In the genomic region with DNA sequence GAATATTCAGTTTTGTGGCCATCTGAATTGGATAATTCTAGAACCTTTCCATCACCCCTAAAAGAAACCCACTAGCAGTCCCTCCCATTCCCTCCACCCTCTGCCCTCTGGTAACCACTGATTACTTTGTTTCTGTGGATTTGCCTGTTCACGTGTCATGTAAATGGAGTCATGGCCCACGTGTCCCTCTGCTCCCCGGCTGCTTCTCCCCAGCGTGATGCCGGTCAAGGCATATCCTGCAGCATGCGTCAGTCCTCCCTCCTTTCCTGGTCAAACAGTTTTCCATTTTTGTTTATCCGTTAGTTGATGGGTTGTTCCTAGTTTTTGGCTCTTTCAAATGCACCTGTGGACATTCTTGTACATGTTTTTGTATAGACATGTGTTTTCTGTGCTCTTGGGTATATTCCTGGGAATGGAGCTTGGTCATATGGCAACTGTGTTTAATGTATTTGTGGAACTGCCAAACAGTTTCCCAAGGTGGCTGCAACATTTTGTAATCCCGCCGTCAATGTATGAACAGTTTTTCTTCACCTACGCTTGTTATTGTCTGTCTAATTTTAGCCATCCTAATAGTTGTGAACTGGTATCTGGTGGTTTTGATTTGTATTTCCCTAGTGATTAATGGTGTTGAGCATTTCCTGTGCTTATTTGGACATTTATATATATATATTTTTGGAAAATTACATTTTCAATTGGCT, we compare ENCODE assay signal across 20 cellular contexts. TPM values are rescaled to one million over a fixed set of nuclear protein-coding genes. Genes with fewer than 3 reads are reported as not detected.
A peak's percentile ranks its signal among the peaks of the same experiment; 100 is the strongest.
DNase-seq lines count a peak whose midpoint lies in the region; ATAC-seq, FAIRE-seq and TF ChIP-seq lines count a peak whose summit lies in the region.
"Had no signal": no experiment of that assay in that cellular context is flagged by ENCODE, and none has a peak within 500 bp of the region (broad histone marks: within the 10 kb centered on the region; RNA-seq: fewer than 3 reads in every experiment).

No MANE protein-coding gene starts in this region.

- FAIRE-seq in K562 (lab: Jason Lieb, UNC), result no peak
- no peak for FAIRE-seq in kidney (lab: Jason Lieb, UNC)
- FAIRE-seq: GM18507 had no signal

- CTCF ChIA-PET in activated naive CD4-positive, alpha-beta T cell treated with anti-CD3 and anti-CD28 coated beads, Interleukin-2, amount 10 ng/mL, durations not matched to agents 7 days and 5 days (lab: Charles Lee), result interaction anchor here (0.6 to 1.1 kb wide), 2 partner anchors 37 to 41 kb away, joined by 3 read pairs; no protein-coding TSS in a partner anchor
- CTCF ChIA-PET in K562 (lab: Yijun Ruan, JAX; ENCODE audit: low intra/inter-chr PET ratio) (no interaction called here), PC-9 (lab: Charles Lee) (no interaction called here)
- CTCF ChIA-PET in naive thymus-derived CD4-positive, alpha-beta T cell (lab: Charles Lee), result no interaction called here

- H3K9me3 ChIP-seq in K562 (replicated peaks; ENCODE audit: control insufficient read depth, insufficient read depth, low read depth, low read length) (peaks cover 2% of the 10 kb centered on the region; the same call in 1 of the 2 replicates), kidney (ENCODE audit: control insufficient read depth in 1 of 2, low read length in 2 of 2) (peaks cover 0 to 5% of the 10 kb centered on the region in 2 donors), gastrocnemius medialis (no peaks in the 10 kb centered on the region), PC-9 (ENCODE audit: insufficient read depth, low read depth) (no peaks in the 10 kb centered on the region)
- peaks cover 0 to 11% (median 0%) of the 10 kb centered on the region in 3 experiments for H3K9me3 ChIP-seq in naive thymus-derived CD4-positive, alpha-beta T cell (ENCODE audit: control insufficient read depth in 2 of 3, low read length in 3 of 3)
- H3K9me3 ChIP-seq: SJCRH30 had no signal

- H3K79me2 ChIP-seq in K562 (ENCODE audit: control insufficient read depth, insufficient read depth, low read length), result peaks cover 92% of the 10 kb centered on the region
- H3K79me2 ChIP-seq in PC-9 (ENCODE audit: low read depth), result peaks cover 73% of the 10 kb centered on the region

- peaks cover 38% of the 10 kb centered on the region for H3K36me3 Mint-ChIP-seq in activated naive CD4-positive, alpha-beta T cell treated with anti-CD3 and anti-CD28 coated beads, Interleukin-2, amount 50 U/mL, for 24 hours
- H3K36me3 Mint-ChIP-seq in activated naive CD4-positive, alpha-beta T cell treated with anti-CD3 and anti-CD28 coated beads, Interleukin-2, amount 10 ng/mL, durations not matched to agents 7 days and 5 days, result peaks cover 42% of the 10 kb centered on the region
- H3K36me3 Mint-ChIP-seq in naive thymus-derived CD4-positive, alpha-beta T cell, result peaks cover 0 to 51% (median 17%) of the 10 kb centered on the region in 5 donors

- peak overlapping the region in 1 of 2 experiments; percentile 30; a peak in 1 of 4 replicates for H3K9ac ChIP-seq in K562 (ENCODE audit: insufficient read depth in 1 of 2, low read depth in 2 of 2, low read length in 2 of 2)
- no peak overlapping the region for H3K9ac ChIP-seq in kidney (ENCODE audit: low read length in 2 of 2)

- intact Hi-C loops in K562 (cut with micrococcal nuclease) (no loop called here), kidney (cut with DNase I) (no loop called here), gastrocnemius medialis (cut with DNase I; ENCODE audit: low total_unique reads) (no loop called here), PC-9 (cut with micrococcal nuclease; ENCODE audit: unreplicated experiment) (no loop called here)
- intact Hi-C loops in naive thymus-derived CD4-positive, alpha-beta T cell (cut with micrococcal nuclease), result no loop called here

- peak overlapping the region; percentile 24 for H3K4me3 Mint-ChIP-seq in activated naive CD4-positive, alpha-beta T cell treated with anti-CD3 and anti-CD28 coated beads, Interleukin-2, amount 50 U/mL, for 24 hours
- no peak overlapping the region for H3K4me3 Mint-ChIP-seq in activated naive CD4-positive, alpha-beta T cell treated with anti-CD3 and anti-CD28 coated beads, Interleukin-2, amount 10 ng/mL, durations not matched to agents 7 days and 5 days
- H3K4me3 Mint-ChIP-seq in naive thymus-derived CD4-positive, alpha-beta T cell, result peak overlapping the region in 1 of 10 donors; percentile 35

- no peaks in the 10 kb centered on the region for H3K9me3 Mint-ChIP-seq in activated naive CD4-positive, alpha-beta T cell treated with anti-CD3 and anti-CD28 coated beads, Interleukin-2, amount 50 U/mL, for 24 hours
- H3K9me3 Mint-ChIP-seq in activated naive CD4-positive, alpha-beta T cell treated with anti-CD3 and anti-CD28 coated beads, Interleukin-2, amount 10 ng/mL, durations not matched to agents 7 days and 5 days, result peaks cover 13% of the 10 kb centered on the region
- H3K9me3 Mint-ChIP-seq in naive thymus-derived CD4-positive, alpha-beta T cell, result peaks cover 0 to 19% (median 6%) of the 10 kb centered on the region in 11 donors

- H3K36me3 ChIP-seq in K562 (ENCODE audit: control insufficient read depth, insufficient read depth, low read length) (peaks cover 29% of the 10 kb centered on the region; the same call in 2 of the 3 replicates), kidney (ENCODE audit: control insufficient read depth in 1 of 2, insufficient read depth in 2 of 2, low read length in 2 of 2) (peaks cover 0 to 2% of the 10 kb centered on the region in 2 donors), gastrocnemius medialis (no peaks in the 10 kb centered on the region), PC-9 (ENCODE audit: low read depth) (no peaks in the 10 kb centered on the region)
- H3K36me3 ChIP-seq in naive thymus-derived CD4-positive, alpha-beta T cell (ENCODE audit: control insufficient read depth in 2 of 3, insufficient read depth in 3 of 3, low read length in 3 of 3), result no peaks in the 10 kb centered on the region
- H3K36me3 ChIP-seq: SJCRH30 had no signal

- BruUV-seq in K562 (replicated peaks; lab: Mats Ljungman, UMichigan), result no TSS peak
- no TSS peak for BruUV-seq in PC-9 (replicated peaks; lab: Mats Ljungman, UMichigan)

- TF ChIP-seq RAD21 in K562 (CRISPR knock-in tag; conservative IDR thresholded peaks at IDR 0.05 in 1 of 2, IDR thresholded peaks at IDR 0.05 in 1 of 2), result no peak

- no peak for TF ChIP-seq EP300 in K562 (IDR thresholded peaks at IDR 0.05; ENCODE audit: low read length)

- TF ChIP-seq POLR2A in K562 (conservative IDR thresholded peaks at IDR 0.05), result no peak
- TF ChIP-seq POLR2A in gastrocnemius medialis (IDR thresholded peaks at IDR 0.05), result no peak

- no peaks in the 10 kb centered on the region for H3K9me2 ChIP-seq in PC-9 (ENCODE audit: insufficient read depth)

- peaks cover 8% of the 10 kb centered on the region; the same call in 1 of the 2 replicates for H3F3A ChIP-seq in PC-9 (ENCODE audit: insufficient read depth, low read depth)

- in situ Hi-C loops in K562 (cut with MboI) (no loop called here), gastrocnemius medialis (cut with MboI; ENCODE audit: low sequenced_read_pairs in 4 of 4) (no loop called here)

- H3K4me2 ChIP-seq in K562 (ENCODE audit: insufficient read depth, low read length), result peak overlapping the region; percentile 27; the same call in 1 of the 2 replicates
- no peak overlapping the region for H3K4me2 ChIP-seq in PC-9

- TF ChIP-seq CTCF in K562 (IDR thresholded peaks at IDR 0.05 in 2 of 3, conservative IDR thresholded peaks at IDR 0.05 in 1 of 3; ENCODE audit: insufficient read depth in 2 of 3, low read depth in 1 of 3, low read length in 3 of 3) (no peak), kidney (IDR thresholded peaks at IDR 0.05; ENCODE audit: borderline replicate concordance, extremely low read depth, insufficient read depth) (no peak), gastrocnemius medialis (IDR thresholded peaks at IDR 0.05 in 4 of 5, conservative IDR thresholded peaks at IDR 0.05 in 1 of 5) (no peak), PC-9 (conservative IDR thresholded peaks at IDR 0.05) (no peak)

- H3K27me3 Mint-ChIP-seq in activated naive CD4-positive, alpha-beta T cell treated with anti-CD3 and anti-CD28 coated beads, Interleukin-2, amount 50 U/mL, for 24 hours, result no peaks in the 10 kb centered on the region
- no peaks in the 10 kb centered on the region for H3K27me3 Mint-ChIP-seq in activated naive CD4-positive, alpha-beta T cell treated with anti-CD3 and anti-CD28 coated beads, Interleukin-2, amount 10 ng/mL, durations not matched to agents 7 days and 5 days
- H3K27me3 Mint-ChIP-seq in naive thymus-derived CD4-positive, alpha-beta T cell, result no peaks in the 10 kb centered on the region

- H3K4me3 ChIP-seq in K562 (no peak overlapping the region), kidney (ENCODE audit: low read length in 2 of 2) (no peak overlapping the region), gastrocnemius medialis (no peak overlapping the region), PC-9 (no peak overlapping the region)
- no peak overlapping the region for H3K4me3 ChIP-seq in naive thymus-derived CD4-positive, alpha-beta T cell (ENCODE audit: low read length)
- H3K4me3 ChIP-seq: SJCRH30 had no signal

- no peak for DNase-seq in activated naive CD4-positive, alpha-beta T cell treated with anti-CD3 and anti-CD28 coated beads, Interleukin-2, amount 10 ng/mL, durations not matched to agents 7 days and 5 days
- DNase-seq in K562 (ENCODE audit: extremely low read depth in 1 of 4, low spot score in 3 of 4) (peak in 2 of 4 experiments; percentile 22 to 54), kidney (peak; percentile 22), gastrocnemius medialis (no peak), PC-9 (no peak)
- DNase-seq in naive thymus-derived CD4-positive, alpha-beta T cell, result no peak
- DNase-seq: 8988T, EL, KBM-7, NCI-H1048, NCI-H146, NCI-H2227 treated with DMSO at 0.1 percent for 48 hours, NCI-H524 treated with DMSO at 0.1 percent for 48 hours, RPMI8226, SJCRH30 had no signal

- peaks cover 87% of the 10 kb centered on the region for H3K4me1 Mint-ChIP-seq in activated naive CD4-positive, alpha-beta T cell treated with anti-CD3 and anti-CD28 coated beads, Interleukin-2, amount 50 U/mL, for 24 hours
- H3K4me1 Mint-ChIP-seq in activated naive CD4-positive, alpha-beta T cell treated with anti-CD3 and anti-CD28 coated beads, Interleukin-2, amount 10 ng/mL, durations not matched to agents 7 days and 5 days, result peaks cover 29% of the 10 kb centered on the region
- peaks cover 56 to 96% (median 81%) of the 10 kb centered on the region in 7 donors for H3K4me1 Mint-ChIP-seq in naive thymus-derived CD4-positive, alpha-beta T cell

- POLR2A ChIA-PET in K562 (lab: Yijun Ruan, JAX), result interaction anchor here (0.7 to 1.2 kb wide), 3 partner anchors 8 to 579 kb away, joined by 3 to 4 read pairs (median 4); no protein-coding TSS in a partner anchor
- POLR2A ChIA-PET in PC-9 (lab: Charles Lee; ENCODE audit: unreplicated experiment), result no interaction called here
- POLR2A ChIA-PET in naive thymus-derived CD4-positive, alpha-beta T cell (lab: Charles Lee), result interaction anchor here (0.6 to 1.5 kb wide), 3 partner anchors 8 to 23 kb away, joined by 3 to 4 read pairs (median 3); no protein-coding TSS in a partner anchor

- peak overlapping the region; percentile 61 for H3K27ac ChIP-seq in K562 (ENCODE audit: extremely low read depth, low read depth, low read length)
- H3K27ac ChIP-seq in kidney (ENCODE audit: low read depth in 2 of 2, low read length in 2 of 2), result no peak overlapping the region
- peak overlapping the region in 3 of 4 donors; percentile 16 to 63 (median 43) for H3K27ac ChIP-seq in gastrocnemius medialis
- no peak overlapping the region for H3K27ac ChIP-seq in PC-9
- no peak overlapping the region for H3K27ac ChIP-seq in naive thymus-derived CD4-positive, alpha-beta T cell (ENCODE audit: low read depth, low read length)
- H3K27ac ChIP-seq: HL-60, SJCRH30 had no signal

- H3K27me3 ChIP-seq in K562 (ENCODE audit: control insufficient read depth in 2 of 2, insufficient read depth in 2 of 2, low read length in 2 of 2) (no peaks in the 10 kb centered on the region), gastrocnemius medialis (no peaks in the 10 kb centered on the region), PC-9 (ENCODE audit: insufficient read depth, low read depth) (no peaks in the 10 kb centered on the region)
- no peaks in the 10 kb centered on the region for H3K27me3 ChIP-seq in naive thymus-derived CD4-positive, alpha-beta T cell (ENCODE audit: control insufficient read depth in 2 of 2, insufficient read depth in 2 of 2, low read length in 2 of 2)
- H3K27me3 ChIP-seq: SJCRH30 had no signal

- peak; percentile 60 for ATAC-seq in K562
- peak in 1 of 2 donors; percentile 69 for ATAC-seq in gastrocnemius medialis
- ATAC-seq in HG02610 (IDR thresholded peaks at IDR 0.05; ENCODE audit: unreplicated experiment), result no peak
- no peak for ATAC-seq in naive thymus-derived CD4-positive, alpha-beta T cell
- ATAC-seq: HCT116 had no signal

- peak overlapping the region; percentile 83 for H3K27ac Mint-ChIP-seq in activated naive CD4-positive, alpha-beta T cell treated with anti-CD3 and anti-CD28 coated beads, Interleukin-2, amount 50 U/mL, for 24 hours
- H3K27ac Mint-ChIP-seq in activated naive CD4-positive, alpha-beta T cell treated with anti-CD3 and anti-CD28 coated beads, Interleukin-2, amount 10 ng/mL, durations not matched to agents 7 days and 5 days, result no peak overlapping the region
- H3K27ac Mint-ChIP-seq in naive thymus-derived CD4-positive, alpha-beta T cell, result peak overlapping the region in 4 of 9 donors; percentile 13 to 51 (median 32)

- H3K4me1 ChIP-seq in K562 (replicated peaks in 1 of 2; ENCODE audit: control insufficient read depth in 2 of 2, insufficient read depth in 2 of 2, low read length in 2 of 2) (peaks cover 25 to 49% of the 10 kb centered on the region in 2 experiments), kidney (ENCODE audit: control insufficient read depth in 1 of 2, insufficient read depth in 1 of 2, low read depth in 1 of 2, low read length in 2 of 2) (peaks cover 9 to 21% of the 10 kb centered on the region in 2 donors), gastrocnemius medialis (peaks cover 29 to 37% of the 10 kb centered on the region in 2 donors), PC-9 (replicated peaks; ENCODE audit: insufficient read depth) (no peaks in the 10 kb centered on the region)
- peaks cover 6 to 33% of the 10 kb centered on the region in 2 donors for H3K4me1 ChIP-seq in naive thymus-derived CD4-positive, alpha-beta T cell (ENCODE audit: control insufficient read depth in 2 of 2, insufficient read depth in 2 of 2, low read length in 2 of 2)
- H3K4me1 ChIP-seq: SJCRH30 had no signal

- no peak overlapping the region for H2AFZ ChIP-seq in K562 (ENCODE audit: low read depth, low read length)
- H2AFZ ChIP-seq in PC-9, result no peak overlapping the region

- WGBS in K562 (ENCODE audit: insufficient coverage, low coverage, missing lambda C conversion rate), result 78% methylated on average over 5 of the region's 10 CpGs

- peaks cover 7% of the 10 kb centered on the region for H3K9me1 ChIP-seq in K562 (ENCODE audit: control insufficient read depth, insufficient read depth, low read length)

- H4K20me1 ChIP-seq in K562 (replicated peaks; ENCODE audit: control insufficient read depth, insufficient read depth, low read length), result peaks cover 4% of the 10 kb centered on the region; the same call in 1 of the 2 replicates
- H4K20me1 ChIP-seq in PC-9 (ENCODE audit: insufficient read depth), result peaks cover 15% of the 10 kb centered on the region

RNA-seq across cellular contexts. Expression of a gene that starts 22.4 kb away (rescaled TPM):
- total RNA-seq in K562 (2011; cell fraction: chromatin; rRNA removed; ENCODE audit: low replicate concordance), result 76.3 and 99.7 TPM in 2 replicates
- total RNA-seq in K562 (2011; cell fraction: nucleolus; rRNA removed), result 34.7 and 41.2 TPM in 2 replicates
- 42.2 and 48.0 TPM in 2 replicates for total RNA-seq in K562 (2011; cell fraction: nucleoplasm; rRNA removed)
- total RNA-seq in K562 (2014; rRNA removed) (26.8 and 28.0 TPM in 2 replicates), K562 (2014; rRNA removed; fragmentation: Illumina TruSeq; extraction: Trizol) (22.2 and 23.9 TPM in 2 replicates), K562 (2015; rRNA removed; fragmentation: Illumina TruSeq; extraction: Trizol) (32.0 and 32.5 TPM in 2 replicates), K562 (2021) (29.9 and 31.3 TPM in 2 replicates), kidney (28.3 TPM), gastrocnemius medialis (10 to 100 TPM; 22.4 to 33.7 (median 29.1) TPM), PC-9 (2021) (23.5 TPM in 2 replicates)
- polyA plus RNA-seq in K562 (2011; rRNA removed) (31.2 and 37.0 TPM in 2 replicates), K562 (2014; fragmentation: Illumina TruSeq; extraction: Trizol) (23.6 and 26.8 TPM in 2 replicates), K562 (2014; fragmentation: Nextera tagmentation; extraction: Ambion mirVana) (1 to 10 TPM; 1.9 to 5.1 TPM), K562 (2014; rRNA removed) (35.1 and 35.6 TPM in 2 replicates), kidney (ENCODE audit: insufficient read depth, low read depth, low replicate concordance) (34.8 TPM)
- polyA plus RNA-seq in K562 (2011; cell fraction: cytosol; rRNA removed), result 30.3 TPM in 2 replicates
- polyA plus RNA-seq in K562 (2011; cell fraction: nucleus; rRNA removed), result 59.2 and 67.7 TPM in 2 replicates
- polyA plus RNA-seq in K562 (2012), result 25.0 and 26.8 TPM in 2 replicates
- 35.7 and 36.8 TPM in 2 replicates for polyA minus RNA-seq in K562 (2011; rRNA and poly(A)+ RNA removed)
- 19.0 and 19.1 TPM in 2 replicates for polyA minus RNA-seq in K562 (2011; cell fraction: cytosol; rRNA and poly(A)+ RNA removed)
- polyA minus RNA-seq in K562 (2011; cell fraction: nucleus; rRNA and poly(A)+ RNA removed), result 24.1 and 29.9 TPM in 2 replicates
- 10 to 100 TPM; 37.1 to 61.3 (median 40.1) TPM for total RNA-seq in naive thymus-derived CD4-positive, alpha-beta T cell
- polyA plus RNA-seq in naive thymus-derived CD4-positive, alpha-beta T cell, result 10 to 100 TPM; 35.0 to 47.4 TPM

RNA-seq across cellular contexts. Expression of a gene that starts 58.5 kb away (rescaled TPM):
- total RNA-seq in K562 (2011; cell fraction: chromatin; rRNA removed; ENCODE audit: low replicate concordance), result 61.4 and 70.7 TPM in 2 replicates
- 53.2 and 63.7 TPM in 2 replicates for total RNA-seq in K562 (2011; cell fraction: nucleolus; rRNA removed)
- 62.1 and 64.4 TPM in 2 replicates for total RNA-seq in K562 (2011; cell fraction: nucleoplasm; rRNA removed)
- 76.1 and 83.0 TPM in 2 replicates for total RNA-seq in K562 (2014; rRNA removed)
- total RNA-seq in K562 (2014; rRNA removed; fragmentation: Illumina TruSeq; extraction: Trizol), result 39.7 and 40.7 TPM in 2 replicates
- total RNA-seq in K562 (2015; rRNA removed; fragmentation: Illumina TruSeq; extraction: Trizol), result 25.0 and 25.9 TPM in 2 replicates
- 41.7 and 42.2 TPM in 2 replicates for total RNA-seq in K562 (2021)
- 119 and 124 TPM in 2 replicates for polyA plus RNA-seq in K562 (2011; rRNA removed)
- polyA plus RNA-seq in K562 (2011; cell fraction: cytosol; rRNA removed), result 114 and 117 TPM in 2 replicates
- 136 and 157 TPM in 2 replicates for polyA plus RNA-seq in K562 (2011; cell fraction: nucleus; rRNA removed)
- 28.7 and 29.5 TPM in 2 replicates for polyA plus RNA-seq in K562 (2012)
- 46.9 and 54.9 TPM in 2 replicates for polyA plus RNA-seq in K562 (2014; fragmentation: Illumina TruSeq; extraction: Trizol)
- 10 to 100 TPM in 1 of 2 experiments, 1 to 10 TPM in 1; 9.2 to 10.7 TPM for polyA plus RNA-seq in K562 (2014; fragmentation: Nextera tagmentation; extraction: Ambion mirVana)
- 68.9 and 75.9 TPM in 2 replicates for polyA plus RNA-seq in K562 (2014; rRNA removed)
- polyA minus RNA-seq in K562 (2011; rRNA and poly(A)+ RNA removed), result 42.4 and 53.7 TPM in 2 replicates
- 32.0 and 69.4 TPM in 2 replicates for polyA minus RNA-seq in K562 (2011; cell fraction: cytosol; rRNA and poly(A)+ RNA removed)
- polyA minus RNA-seq in K562 (2011; cell fraction: nucleus; rRNA and poly(A)+ RNA removed), result 33.0 and 56.2 TPM in 2 replicates
- 49.6 TPM for total RNA-seq in kidney
- polyA plus RNA-seq in kidney (ENCODE audit: insufficient read depth, low read depth, low replicate concordance), result 75.4 TPM
- 1,000 to 10,000 TPM in 1 of 4 donors, 100 to 1,000 TPM in 3; 337 to 1,280 (median 583) TPM for total RNA-seq in gastrocnemius medialis
- 21.0 and 21.9 TPM in 2 replicates for total RNA-seq in PC-9 (2021)
- total RNA-seq in naive thymus-derived CD4-positive, alpha-beta T cell, result 10 to 100 TPM; 17.7 to 81.7 (median 39.3) TPM
- 10 to 100 TPM; 40.5 to 41.5 TPM for polyA plus RNA-seq in naive thymus-derived CD4-positive, alpha-beta T cell

Comparison
In these comparisons a context has a peak if more than half of its experiments do, and no peak if none do; other contexts are left out.
1. H3K27ac ChIP-seq: peak in K562 (single experiment) and gastrocnemius medialis (3 of 4); none in kidney (0 of 2), PC-9 (single experiment) and naive thymus-derived CD4-positive, alpha-beta T cell (single experiment).